14 cellular contexts compared by ENCODE assay signal in the genomic region with DNA sequence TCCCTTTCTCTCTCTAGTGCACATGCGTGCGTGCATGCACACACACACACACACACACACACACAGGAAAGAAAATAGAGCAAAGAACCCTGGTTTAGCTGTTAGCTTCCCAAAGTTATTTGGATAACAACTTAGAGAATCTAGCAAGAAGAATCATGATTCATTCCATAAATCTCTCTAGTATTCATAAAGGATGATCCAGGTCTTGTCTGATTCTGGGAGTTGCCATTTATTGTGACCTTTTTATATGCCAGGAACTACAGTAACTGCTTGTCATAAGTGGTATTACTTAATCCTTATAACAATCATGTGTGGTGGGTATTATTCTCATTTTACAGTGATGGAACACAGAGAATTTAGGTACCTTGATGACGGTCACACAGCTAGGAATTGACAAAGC.
DNase-seq lines count a peak whose midpoint lies in the region; ATAC-seq and TF ChIP-seq lines count a peak whose summit lies in the region.
"Had no signal": no experiment of that assay in that cellular context is flagged by ENCODE, and none has a peak within 500 bp of the region (broad histone marks: within the 10 kb centered on the region; RNA-seq: fewer than 3 reads in every experiment).

No MANE protein-coding gene starts in this region.

- H3K27me3 ChIP-seq in adrenal gland: no peaks in the 10 kb centered on the region
- no peaks in the 10 kb centered on the region for H3K27me3 ChIP-seq in vagina

- no peaks in the 10 kb centered on the region for H3K9me3 Mint-ChIP-seq in activated T-cell treated with anti-CD3 and anti-CD28 coated beads, Interleukin-2, amount 50 U/mL, for 72 hours
- H3K9me3 Mint-ChIP-seq in nephron: no peaks in the 10 kb centered on the region

- H3K27ac ChIP-seq in adrenal gland (peak overlapping the region in 1 of 5 donors; percentile 22), vagina (no peak overlapping the region)
- H3K27ac ChIP-seq: A549 had no signal

- no peaks in the 10 kb centered on the region for H3K9me3 ChIP-seq in adrenal gland (replicated peaks in 1 of 3)
- no peaks in the 10 kb centered on the region for H3K9me3 ChIP-seq in vagina
- H3K9me3 ChIP-seq: A549 had no signal

- H3K36me3 ChIP-seq in adrenal gland (replicated peaks in 1 of 2) (no peaks in the 10 kb centered on the region), vagina (no peaks in the 10 kb centered on the region)

- TF ChIP-seq POLR2A in adrenal gland (IDR thresholded peaks at IDR 0.05): no peak
- no peak for TF ChIP-seq POLR2A in vagina (IDR thresholded peaks at IDR 0.05)

- intact Hi-C loops in adrenal gland (cut with DNase I): no loop called here
- intact Hi-C loops in vagina (cut with DNase I): no loop called here

- ATAC-seq in activated T-cell treated with anti-CD3 and anti-CD28 coated beads, Interleukin-2, amount 50 U/mL, for 72 hours (replicated peaks in 1 of 2): no peak
- ATAC-seq in SK-N-SH treated with all-trans-retinoic acid at 6 μM for 48 hours (peak; percentile 4; the same call in 1 of the 3 replicates), GM21447 (IDR thresholded peaks at IDR 0.05; ENCODE audit: unreplicated experiment) (no peak)
- ATAC-seq: A549 had no signal

- peak overlapping the region in 1 of 2 donors; percentile 11 for H3K4me3 Mint-ChIP-seq in activated T-cell treated with anti-CD3 and anti-CD28 coated beads, Interleukin-2, amount 50 U/mL, for 72 hours
- no peak overlapping the region for H3K4me3 Mint-ChIP-seq in nephron

- TF ChIP-seq CTCF in nephron (IDR thresholded peaks at IDR 0.05; ENCODE audit: unreplicated experiment in 3 of 3) (no peak), adrenal gland (IDR thresholded peaks at IDR 0.05) (no peak), vagina (IDR thresholded peaks at IDR 0.05) (no peak)

- peak overlapping the region; percentile 74 for H3K27ac Mint-ChIP-seq in activated T-cell treated with anti-CD3 and anti-CD28 coated beads, Interleukin-2, amount 50 U/mL, for 72 hours
- H3K27ac Mint-ChIP-seq in nephron: peak overlapping the region in 2 of 3 experiments; percentile 20 to 22

- H3K4me1 Mint-ChIP-seq in activated T-cell treated with anti-CD3 and anti-CD28 coated beads, Interleukin-2, amount 50 U/mL, for 72 hours (ENCODE audit: low read depth): peaks cover 87% of the 10 kb centered on the region
- peaks cover 48% of the 10 kb centered on the region for H3K4me1 Mint-ChIP-seq in nephron

- H3K4me3 ChIP-seq in adrenal gland: no peak overlapping the region
- no peak overlapping the region for H3K4me3 ChIP-seq in vagina
- H3K4me3 ChIP-seq: A549 had no signal

- H3K4me1 ChIP-seq in adrenal gland (replicated peaks in 1 of 2) (peaks cover 0 to 11% of the 10 kb centered on the region in 2 donors), vagina (peaks cover 27% of the 10 kb centered on the region)

- peaks cover 0 to 1% of the 10 kb centered on the region in 2 donors for H3K36me3 Mint-ChIP-seq in activated T-cell treated with anti-CD3 and anti-CD28 coated beads, Interleukin-2, amount 50 U/mL, for 72 hours (ENCODE audit: insufficient read depth in 2 of 2)
- peaks cover 4% of the 10 kb centered on the region for H3K36me3 Mint-ChIP-seq in nephron (ENCODE audit: low read depth)

- 75 to 96% (median 86%) methylated on average over 3 of the region's 3 CpGs for WGBS in adrenal gland, 4 donors

- H3K27me3 Mint-ChIP-seq in activated T-cell treated with anti-CD3 and anti-CD28 coated beads, Interleukin-2, amount 50 U/mL, for 72 hours (ENCODE audit: low read depth): no peaks in the 10 kb centered on the region
- H3K27me3 Mint-ChIP-seq in nephron (ENCODE audit: low read depth): no peaks in the 10 kb centered on the region

- DNase-seq in activated T-cell treated with anti-CD3 and anti-CD28 coated beads, Interleukin-2, amount 50 U/mL, for 72 hours: no peak
- no peak for DNase-seq in activated T-cell treated with anti-CD3 and anti-CD28 coated beads, Interleukin-2, amount 50 U/mL, for 48 hours
- DNase-seq in EH (ENCODE audit: low read depth): peak; percentile 67
- no peak for DNase-seq in adrenal gland
- DNase-seq in vagina (ENCODE audit: extremely low spot score in 2 of 2): no peak
- DNase-seq: DMS 273 treated with DMSO at 0.1 percent for 48 hours, H7, NCI-H1092 treated with DMSO at 0.1 percent for 48 hours, NCI-H2227 treated with DMSO at 0.1 percent for 48 hours, NCI-H524 had no signal

TF ChIP-seq in SK-N-SH treated with all-trans-retinoic acid at 6 μM for 48 hours, 23 proteins besides CTCF, POLR2A, EP300 and RAD21:
- TF ChIP-seq ISL1 (CRISPR knock-in tag; IDR thresholded peaks at IDR 0.05) (peak; percentile 72), RARB (CRISPR knock-in tag; IDR thresholded peaks at IDR 0.05) (no peak)
